Comparison of ENCODE assay signal across 1 cellular context in the genomic region with DNA sequence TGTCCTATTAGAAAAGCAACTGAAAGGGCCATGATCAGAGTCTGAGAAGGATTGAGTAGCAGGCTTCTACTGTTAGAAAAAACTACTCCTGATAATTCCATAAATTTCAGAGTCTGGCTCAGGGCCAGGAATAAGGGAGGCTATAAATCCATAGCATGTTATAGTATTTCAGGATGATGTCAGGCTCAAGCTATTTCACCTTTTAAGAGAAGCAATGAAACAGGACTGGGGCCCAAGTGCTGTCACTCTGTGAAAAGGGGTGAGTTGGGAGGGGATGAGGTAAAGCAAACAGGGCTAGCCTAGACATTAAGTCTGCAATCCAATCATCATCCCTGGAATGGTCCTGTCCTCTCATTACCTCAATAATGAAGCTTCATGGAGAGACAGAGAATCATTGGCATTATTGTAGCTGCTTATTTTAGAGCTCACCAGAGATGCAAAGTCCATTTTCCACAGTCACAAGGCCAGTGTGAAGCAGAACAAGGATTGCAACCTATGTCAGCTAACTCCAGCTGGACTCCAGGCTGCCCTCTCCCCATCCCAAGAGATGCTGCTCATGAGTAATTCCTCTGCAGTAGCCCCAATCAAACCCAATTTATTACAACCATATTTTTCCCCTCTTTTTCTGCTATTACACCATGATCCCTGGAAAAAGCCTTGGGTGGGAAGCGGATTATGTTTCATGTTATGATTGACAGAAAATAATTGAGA.
TF ChIP-seq lines count a peak whose summit lies in the region.

No MANE protein-coding gene starts in this region.

TF ChIP-seq in IMR-90, 13 proteins besides CTCF, POLR2A, EP300 and RAD21:
- no peak for TF ChIP-seq SMC3 (IDR thresholded peaks at IDR 0.05; ENCODE audit: low read depth, low read length)
- TF ChIP-seq, protein P1, sequence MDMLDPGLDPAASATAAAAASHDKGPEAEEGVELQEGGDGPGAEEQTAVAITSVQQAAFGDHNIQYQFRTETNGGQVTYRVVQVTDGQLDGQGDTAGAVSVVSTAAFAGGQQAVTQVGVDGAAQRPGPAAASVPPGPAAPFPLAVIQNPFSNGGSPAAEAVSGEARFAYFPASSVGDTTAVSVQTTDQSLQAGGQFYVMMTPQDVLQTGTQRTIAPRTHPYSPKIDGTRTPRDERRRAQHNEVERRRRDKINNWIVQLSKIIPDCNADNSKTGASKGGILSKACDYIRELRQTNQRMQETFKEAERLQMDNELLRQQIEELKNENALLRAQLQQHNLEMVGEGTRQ (IDR thresholded peaks at IDR 0.05; ENCODE audit: low read depth, low read length): no peak
- no peak for TF ChIP-seq MAFK (IDR thresholded peaks at IDR 0.05; ENCODE audit: low read depth, low read length)
- TF ChIP-seq RFX5 (IDR thresholded peaks at IDR 0.05; ENCODE audit: low read depth, low read length): no peak
- no peak for TF ChIP-seq MAZ (IDR thresholded peaks at IDR 0.05; ENCODE audit: borderline replicate concordance, low read depth, low read length)
- TF ChIP-seq, protein P2, sequence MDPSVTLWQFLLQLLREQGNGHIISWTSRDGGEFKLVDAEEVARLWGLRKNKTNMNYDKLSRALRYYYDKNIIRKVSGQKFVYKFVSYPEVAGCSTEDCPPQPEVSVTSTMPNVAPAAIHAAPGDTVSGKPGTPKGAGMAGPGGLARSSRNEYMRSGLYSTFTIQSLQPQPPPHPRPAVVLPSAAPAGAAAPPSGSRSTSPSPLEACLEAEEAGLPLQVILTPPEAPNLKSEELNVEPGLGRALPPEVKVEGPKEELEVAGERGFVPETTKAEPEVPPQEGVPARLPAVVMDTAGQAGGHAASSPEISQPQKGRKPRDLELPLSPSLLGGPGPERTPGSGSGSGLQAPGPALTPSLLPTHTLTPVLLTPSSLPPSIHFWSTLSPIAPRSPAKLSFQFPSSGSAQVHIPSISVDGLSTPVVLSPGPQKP (IDR thresholded peaks at IDR 0.05; ENCODE audit: borderline replicate concordance, low read depth, low read length): no peak
